20 cellular contexts compared by ENCODE assay signal in the genomic region with DNA sequence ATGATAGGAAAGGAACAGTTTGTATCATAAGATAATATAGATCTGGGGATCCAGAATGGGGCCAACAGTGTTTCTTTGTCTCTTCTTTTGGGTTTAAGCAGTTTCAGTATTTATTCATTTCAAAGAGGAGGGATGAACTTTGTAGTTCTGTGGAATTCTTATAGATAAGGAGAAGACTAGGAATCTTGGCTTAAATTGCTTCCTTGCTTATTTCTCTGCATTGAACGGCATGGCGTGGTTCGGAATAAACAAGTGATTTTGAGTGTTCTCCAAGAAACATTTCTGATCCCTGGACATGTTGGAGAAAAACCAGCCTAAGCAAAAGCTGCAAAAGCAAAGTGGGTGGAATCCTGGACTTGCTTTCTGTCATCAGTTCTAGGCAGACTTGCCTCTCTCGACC.
DNase-seq lines count a peak whose midpoint lies in the region; ATAC-seq, FAIRE-seq and TF ChIP-seq lines count a peak whose summit lies in the region.
"Had no signal": no experiment of that assay in that cellular context is flagged by ENCODE, and none has a peak within 500 bp of the region (broad histone marks: within the 10 kb centered on the region; RNA-seq: fewer than 3 reads in every experiment).

No MANE protein-coding gene starts in this region.

- H3K9me3 ChIP-seq in liver (ENCODE audit: control insufficient read depth in 4 of 4, low read length in 3 of 4), result no peaks in the 10 kb centered on the region
- no peaks in the 10 kb centered on the region for H3K9me3 ChIP-seq in HepG2 (ENCODE audit: low read length)
- no peaks in the 10 kb centered on the region for H3K9me3 ChIP-seq in uterus
- H3K9me3 ChIP-seq: BLaER1, HAP-1 had no signal

- no peak overlapping the region for H3K4me2 ChIP-seq in HepG2 (ENCODE audit: low read depth, low read length)
- H3K4me2 ChIP-seq: BLaER1 had no signal

- TF ChIP-seq RAD21 in liver (IDR thresholded peaks at IDR 0.05), result peak in 1 of 2 donors; percentile 5
- TF ChIP-seq RAD21 in HepG2 (CRISPR knock-in tag; IDR thresholded peaks at IDR 0.05), result no peak

- intact Hi-C loops in HepG2 (cut with micrococcal nuclease; ENCODE audit: unreplicated experiment), result loop anchor here (10.0 kb wide), 1 partner anchor 308 kb away; no protein-coding TSS in a partner anchor
- intact Hi-C loops in uterus (cut with DNase I; ENCODE audit: low total_unique reads), result no loop called here
- intact Hi-C loops in sciatic nerve (cut with DNase I), result no loop called here

- H3K4me1 ChIP-seq in liver (ENCODE audit: control insufficient read depth in 4 of 4, insufficient read depth in 4 of 4, low read length in 3 of 4) (peaks cover 4 to 20% (median 14%) of the 10 kb centered on the region in 4 donors), HepG2 (ENCODE audit: insufficient read depth, low read length) (peaks cover 54% of the 10 kb centered on the region), uterus (peaks cover 0 to 4% of the 10 kb centered on the region in 2 donors)
- H3K4me1 ChIP-seq: BLaER1 had no signal

- DNase-seq in HepG2 (ENCODE audit: low spot score) (no peak), mesothelial cell of epicardium (ENCODE audit: low spot score in 2 of 2, unreplicated experiment in 2 of 2) (no peak), omental fat pad (ENCODE audit: low spot score) (no peak), uterus (no peak), sciatic nerve (ENCODE audit: low spot score) (no peak), RCC 7860 (ENCODE audit: low spot score) (no peak)
- no peak for DNase-seq in central memory CD4-positive, alpha-beta T cell
- DNase-seq: 8988T; CD4-positive, alpha-beta memory T cell; DMS153; DMS79; GDM1; GM23248 had no signal

- peaks cover 55% of the 10 kb centered on the region for H3K4me1 Mint-ChIP-seq in mesothelial cell of epicardium
- H3K4me1 Mint-ChIP-seq: CD14-positive monocyte; CD4-positive, alpha-beta memory T cell had no signal

- no peaks in the 10 kb centered on the region for H3K9me3 Mint-ChIP-seq in mesothelial cell of epicardium
- H3K9me3 Mint-ChIP-seq: CD4-positive, alpha-beta memory T cell had no signal

- H3K4me3 ChIP-seq in liver (ENCODE audit: low read depth in 1 of 3, low read length in 3 of 3) (no peak overlapping the region), HepG2 (replicated peaks in 1 of 3; ENCODE audit: insufficient read depth in 1 of 3, low read depth in 2 of 3, low read length in 3 of 3) (no peak overlapping the region), uterus (no peak overlapping the region)
- H3K4me3 ChIP-seq: BLaER1, GM23248, HAP-1 had no signal

- no TSS peak for BruUV-seq in HepG2 (replicated peaks; lab: Mats Ljungman, UMichigan)

- POLR2A ChIA-PET in HepG2 (lab: Yijun Ruan, JAX), result no interaction called here

- no peaks in the 10 kb centered on the region for H3K27me3 ChIP-seq in liver (ENCODE audit: control insufficient read depth in 4 of 4, insufficient read depth in 4 of 4, low read length in 3 of 4)
- no peaks in the 10 kb centered on the region for H3K27me3 ChIP-seq in HepG2 (ENCODE audit: control insufficient read depth in 1 of 2, insufficient read depth in 2 of 2, low read length in 2 of 2)
- no peaks in the 10 kb centered on the region for H3K27me3 ChIP-seq in uterus
- H3K27me3 ChIP-seq: BLaER1 had no signal

- H3K4me3 Mint-ChIP-seq in mesothelial cell of epicardium, result no peak overlapping the region
- H3K4me3 Mint-ChIP-seq: CD14-positive monocyte; CD4-positive, alpha-beta memory T cell had no signal

- H3K27ac ChIP-seq in liver (ENCODE audit: low read depth in 1 of 2, low read length in 2 of 2) (no peak overlapping the region), HepG2 (ENCODE audit: extremely low read length, insufficient read depth, low read length) (no peak overlapping the region), uterus (peak overlapping the region; percentile 60 to 62)
- H3K27ac ChIP-seq: BLaER1, GM23248, HL-60 had no signal

- H3K36me3 ChIP-seq in liver (ENCODE audit: control insufficient read depth in 4 of 4, insufficient read depth in 3 of 4, low read depth in 1 of 4, low read length in 3 of 4) (no peaks in the 10 kb centered on the region), HepG2 (replicated peaks in 1 of 2; ENCODE audit: control insufficient read depth in 1 of 2, insufficient read depth in 2 of 2, low read length in 2 of 2) (no peaks in the 10 kb centered on the region), uterus (no peaks in the 10 kb centered on the region)
- H3K36me3 ChIP-seq: BLaER1, HAP-1 had no signal

- no peak overlapping the region for H2AFZ ChIP-seq in HepG2 (ENCODE audit: low read length)
- H2AFZ ChIP-seq: GM23248 had no signal

- H3K79me2 ChIP-seq in HepG2 (ENCODE audit: insufficient read depth, low read length), result no peaks in the 10 kb centered on the region

- CTCF ChIA-PET in HepG2 (lab: Yijun Ruan, JAX; ENCODE audit: low intra/inter-chr PET ratio, low total read pairs), result no interaction called here

- H3K36me3 Mint-ChIP-seq in mesothelial cell of epicardium, result no peaks in the 10 kb centered on the region
- H3K36me3 Mint-ChIP-seq: CD14-positive monocyte; CD4-positive, alpha-beta memory T cell had no signal

- peak overlapping the region; percentile 86 for H3K27ac Mint-ChIP-seq in mesothelial cell of epicardium
- H3K27ac Mint-ChIP-seq: CD14-positive monocyte; CD4-positive, alpha-beta memory T cell had no signal

- no peaks in the 10 kb centered on the region for H4K20me1 ChIP-seq in HepG2 (ENCODE audit: insufficient read depth, low read length)
- H4K20me1 ChIP-seq: BLaER1 had no signal

- ATAC-seq in HepG2 (no peak), omental fat pad (ENCODE audit: low FRiP score) (peak; percentile 25), sciatic nerve (no peak)

- FAIRE-seq in HepG2 (lab: Jason Lieb, UNC) (no peak), RCC 7860 (lab: Jason Lieb, UNC) (no peak)
- FAIRE-seq: GM12892, GM18507 had no signal

- TF ChIP-seq CTCF in liver (IDR thresholded peaks at IDR 0.05; ENCODE audit: low read depth, low read length, missing input control) (no peak), HepG2 (CRISPR knock-in tag; IDR thresholded peaks at IDR 0.05) (no peak), mesothelial cell of epicardium (IDR thresholded peaks at IDR 0.05; ENCODE audit: unreplicated experiment) (no peak), omental fat pad (IDR thresholded peaks at IDR 0.05) (no peak), uterus (IDR thresholded peaks at IDR 0.05) (no peak)

- H3K27me3 Mint-ChIP-seq in mesothelial cell of epicardium (ENCODE audit: low read depth), result no peaks in the 10 kb centered on the region

- WGBS in liver, result 89% methylated on average over 4 of the region's 4 CpGs
- 83% methylated on average over 4 of the region's 4 CpGs for WGBS in HepG2 (ENCODE audit: low lambda C conversion rate)

- no peak for TF ChIP-seq POLR2A in HepG2 (IDR thresholded peaks at IDR 0.05; ENCODE audit: insufficient read depth in 1 of 2, low read depth in 2 of 2, low read length in 2 of 2)
- no peak for TF ChIP-seq POLR2A in uterus (IDR thresholded peaks at IDR 0.05)

- H3K9ac ChIP-seq in liver (ENCODE audit: low read depth in 1 of 2, low read length in 2 of 2) (no peak overlapping the region), HepG2 (ENCODE audit: insufficient read depth, low read depth, low read length) (no peak overlapping the region)
- H3K9ac ChIP-seq: BLaER1, GM23248 had no signal

- TF ChIP-seq EP300 in HepG2 (IDR thresholded peaks at IDR 0.05; ENCODE audit: low read depth in 2 of 2, low read length in 2 of 2) (no peak), HepG2 (CRISPR knock-in tag; IDR thresholded peaks at IDR 0.05; ENCODE audit: borderline replicate concordance) (no peak)

- in situ Hi-C loops in HepG2 (cut with HindIII; ENCODE audit: extremely low pct_ligation_motif_present, low pct_unique_long_range_greater_than_20kb), result loop anchor here (5.0 kb wide), 1 partner anchor 75 kb away; no protein-coding TSS in a partner anchor

TF ChIP-seq in liver, 16 proteins besides CTCF, POLR2A, EP300 and RAD21:
- no peak for TF ChIP-seq FOXA2 (IDR thresholded peaks at IDR 0.05)
- peak; percentile 9 for TF ChIP-seq SP1 (IDR thresholded peaks at IDR 0.05)
- TF ChIP-seq NR2F2 (IDR thresholded peaks at IDR 0.05), result peak; percentile 67

TF ChIP-seq in HepG2, 621 proteins besides CTCF, POLR2A, EP300 and RAD21:
- TF ChIP-seq SP4 (CRISPR knock-in tag; IDR thresholded peaks at IDR 0.05), result no peak

Comparison
In these comparisons a context has a peak if more than half of its experiments do, and no peak if none do; other contexts are left out.
1. H3K27ac ChIP-seq: peak in uterus (2 of 2); none in liver (0 of 2) and HepG2 (single experiment).